In genomic region chr4:48813984-48814383, GRCh38 we compare ENCODE assay signal across 10 cellular contexts. TPM values are rescaled to one million over a fixed set of nuclear protein-coding genes. Genes with fewer than 3 reads are reported as not detected.
DNase-seq lines count a peak whose midpoint lies in the region; ATAC-seq, FAIRE-seq and TF ChIP-seq lines count a peak whose summit lies in the region.
"Had no signal": no experiment of that assay in that cellular context is flagged by ENCODE, and none has a peak within 500 bp of the region (broad histone marks: within the 10 kb centered on the region; RNA-seq: fewer than 3 reads in every experiment).

No MANE protein-coding gene starts in this region.

- no peak for TF ChIP-seq CTCF in GM13976 (IDR thresholded peaks at IDR 0.05; ENCODE audit: borderline replicate concordance, control extremely low read depth, extremely low read depth, insufficient read depth, missing control alignments)
- TF ChIP-seq CTCF in testis (IDR thresholded peaks at IDR 0.05), result no peak

- no peak for TF ChIP-seq POLR2A in testis (IDR thresholded peaks at IDR 0.05)
- no peak for TF ChIP-seq POLR2A in H54 (IDR thresholded peaks at IDR 0.05; ENCODE audit: low read depth, low read length)

- FAIRE-seq in H54 (lab: Jason Lieb, UNC), result no peak
- FAIRE-seq: H1 had no signal

- no peaks in the 10 kb centered on the region for H3K36me3 ChIP-seq in testis (ENCODE audit: low read depth, missing control alignments)

- peak; percentile 49 for ATAC-seq in GM21423 (IDR thresholded peaks at IDR 0.05; ENCODE audit: unreplicated experiment)
- ATAC-seq in HG03439 (IDR thresholded peaks at IDR 0.05; ENCODE audit: unreplicated experiment), result peak; percentile 71
- no peak for ATAC-seq in sciatic nerve

- peak; percentile 45 for DNase-seq in GM13976 (ENCODE audit: low spot score)
- peak; percentile 98 for DNase-seq in NCI-H524 treated with DMSO at 0.1 percent for 48 hours (lab: John Stamatoyannopoulos, UW)
- no peak for DNase-seq in testis
- no peak for DNase-seq in NCI-H2196 (lab: John Stamatoyannopoulos, UW; ENCODE audit: unreplicated experiment)
- no peak for DNase-seq in sciatic nerve (ENCODE audit: low spot score)
- DNase-seq in H54 (ENCODE audit: insufficient read length, low spot score), result no peak
- DNase-seq: activated naive CD8-positive, alpha-beta T cell treated with anti-CD3 and anti-CD28 coated beads, Interleukin-2, amount 10 ng/mL, durations not matched to agents 7 days and 5 days had no signal

- H3K27ac ChIP-seq in testis, result no peak overlapping the region

- no peaks in the 10 kb centered on the region for H3K4me1 ChIP-seq in testis

- no peaks in the 10 kb centered on the region for H3K27me3 ChIP-seq in testis

- intact Hi-C loops in testis (cut with DNase I; ENCODE audit: low total_unique reads), result no loop called here
- intact Hi-C loops in sciatic nerve (cut with DNase I), result no loop called here

- H3K9me3 ChIP-seq in testis, result no peaks in the 10 kb centered on the region

- H3K4me3 ChIP-seq in testis, result no peak overlapping the region

- in situ Hi-C loops in GM13976 (cut with MboI; ENCODE audit: low sequenced_read_pairs, unreplicated experiment), result no loop called here

- 78 to 79% methylated on average over 2 of the region's 2 CpGs for WGBS in testis, 2 donors

RNA-seq across cellular contexts. Expression of gene OCIAD1, which starts 16.9 kb away (rescaled TPM):
- total RNA-seq in testis (100 to 1,000 TPM; 112 to 126 TPM), sciatic nerve (114 TPM)
- 141 TPM for polyA plus RNA-seq in testis (ENCODE audit: insufficient read depth, low read depth, low replicate concordance)

RNA-seq across cellular contexts. Expression of gene FRYL, which starts 33.9 kb away (rescaled TPM):
- 10 to 100 TPM; 55.0 to 70.6 TPM for total RNA-seq in testis
- 22.5 TPM for polyA plus RNA-seq in testis (ENCODE audit: insufficient read depth, low read depth, low replicate concordance)
- 172 TPM for total RNA-seq in sciatic nerve

Comparison
In these comparisons a context has a peak if more than half of its experiments do, and no peak if none do; other contexts are left out.
1. DNase-seq: peak in GM13976 (single experiment) and NCI-H524 treated with DMSO at 0.1 percent for 48 hours (single experiment); none in testis (single experiment), NCI-H2196 (single experiment), sciatic nerve (single experiment) and H54 (single experiment).